In the genomic region with DNA sequence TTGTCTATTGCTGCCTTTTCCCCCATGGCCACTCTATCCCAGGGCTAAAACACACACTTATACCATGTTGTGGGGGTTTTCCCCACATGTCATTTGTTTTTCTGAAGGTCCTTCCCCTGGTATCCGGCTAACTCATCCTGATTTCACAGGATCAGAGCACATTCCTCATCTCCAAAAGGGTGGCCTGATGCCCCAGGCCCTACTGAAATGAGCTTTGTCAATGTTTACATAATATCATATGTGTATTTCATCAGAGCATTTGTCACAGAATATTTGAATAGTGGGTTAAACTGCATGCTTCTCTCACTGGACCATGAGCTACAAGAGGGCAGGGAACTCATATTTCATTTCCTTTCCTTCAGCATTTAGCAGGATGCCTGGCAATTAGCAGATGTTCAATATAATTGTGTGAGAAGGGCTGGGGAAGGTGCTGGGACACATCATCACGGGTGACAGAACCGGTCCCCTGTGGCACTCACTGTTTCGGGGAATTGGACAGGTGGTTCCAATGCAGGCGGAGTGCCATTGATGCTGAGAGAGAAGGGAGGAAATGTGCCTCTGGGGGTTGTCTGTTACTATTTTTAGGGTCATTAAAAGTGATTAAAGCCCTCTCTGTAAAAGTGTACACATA, we compare ENCODE assay signal across 13 cellular contexts. TPM values are rescaled to one million over a fixed set of nuclear protein-coding genes. Genes with fewer than 3 reads are reported as not detected.
A peak's percentile ranks its signal among the peaks of the same experiment; 100 is the strongest.
DNase-seq lines count a peak whose midpoint lies in the region; ATAC-seq, FAIRE-seq and TF ChIP-seq lines count a peak whose summit lies in the region.
"Had no signal": no experiment of that assay in that cellular context is flagged by ENCODE, and none has a peak within 500 bp of the region (broad histone marks: within the 10 kb centered on the region; RNA-seq: fewer than 3 reads in every experiment).

No MANE protein-coding gene starts in this region.

- H3K4me3 ChIP-seq in IMR-90 (ENCODE audit: insufficient read depth, low read depth, low read length) = no peak overlapping the region
- H3K4me3 ChIP-seq in keratinocyte (ENCODE audit: control insufficient read depth in 2 of 3, extremely low read depth in 1 of 3, insufficient read depth in 2 of 3, low read depth in 1 of 3, low read length in 3 of 3) = no peak overlapping the region
- no peak overlapping the region for H3K4me3 ChIP-seq in kidney (ENCODE audit: low read length in 2 of 2)
- H3K4me3 ChIP-seq: psoas muscle had no signal

- no peak for TF ChIP-seq POLR2A in IMR-90 (IDR thresholded peaks at IDR 0.05; ENCODE audit: low read depth, low read length)

- peak overlapping the region; percentile 71 for H3K18ac ChIP-seq in IMR-90 (ENCODE audit: low read depth, low read length)

- POLR2A ChIA-PET in IMR-90 (lab: Charles Lee; ENCODE audit: unreplicated experiment) = no interaction called here

- H2BK15ac ChIP-seq in IMR-90 (ENCODE audit: low read depth, low read length) = peak overlapping the region; percentile 22; the same call in 1 of the 3 replicates

- in situ Hi-C loops in IMR-90 (cut with MboI; ENCODE audit: low sequenced_read_pairs) = loop anchor here (10.0 kb wide), 1 partner anchor 218 kb away; the partner anchor contains the start of gene HEBP1

- intact Hi-C loops in IMR-90 (cut with micrococcal nuclease) (loop anchor here (5.0 kb wide), 2 partner anchors 421 to 436 kb away; partner anchors contain the start of gene APOLD1), kidney (cut with DNase I) (no loop called here)

- WGBS in IMR-90 (ENCODE audit: extremely low coverage in 2 of 2, insufficient read length in 1 of 2), 2 experiments = 44% methylated on average over 2 of the region's 5 CpGs; no CpG with 5 or more reads in 1 of the 2 experiments

- H2AFZ ChIP-seq in IMR-90 (replicated peaks; ENCODE audit: low read length, poor library complexity) (peak overlapping the region; percentile 26), keratinocyte (ENCODE audit: control insufficient read depth, low read length) (no peak overlapping the region)

- peak overlapping the region; percentile 54 for H4K5ac ChIP-seq in IMR-90 (ENCODE audit: low read depth, low read length)

- H3K4me1 ChIP-seq in IMR-90 (ENCODE audit: control insufficient read depth, insufficient read depth, low read length) (peaks cover 21% of the 10 kb centered on the region), keratinocyte (ENCODE audit: control insufficient read depth, extremely low read depth, insufficient read depth, low read length) (peaks cover 20% of the 10 kb centered on the region), kidney (ENCODE audit: control insufficient read depth in 1 of 2, insufficient read depth in 1 of 2, low read depth in 1 of 2, low read length in 2 of 2) (no peaks in the 10 kb centered on the region)
- H3K4me1 ChIP-seq: psoas muscle had no signal

- peak overlapping the region; percentile 88 for H2AK5ac ChIP-seq in IMR-90 (ENCODE audit: low read depth, low read length)

- CTCF ChIA-PET in IMR-90 (lab: Yijun Ruan, JAX) = interaction anchor here (2.2 to 2.3 kb wide), 2 partner anchors 11 to 199 kb away, joined by 10 read pairs; no protein-coding TSS in a partner anchor

- H3K9ac ChIP-seq in IMR-90 (ENCODE audit: low read depth, low read length) (no peak overlapping the region), keratinocyte (ENCODE audit: control insufficient read depth, extremely low read depth, insufficient read depth, low read length) (no peak overlapping the region), kidney (ENCODE audit: low read length in 2 of 2) (no peak overlapping the region)

- dilution Hi-C loops in IMR-90 (cut with HindIII; ENCODE audit: low sequenced_read_pairs, unreplicated experiment) = no loop called here
- dilution Hi-C loops in keratinocyte (cut with MboI; ENCODE audit: extremely low pct_ligation_motif_present, low sequenced_read_pairs) = no loop called here

- H3K23ac ChIP-seq in IMR-90 (ENCODE audit: low read depth, low read length) = peak overlapping the region; percentile 61; the same call in 1 of the 2 replicates

- TF ChIP-seq RAD21 in IMR-90 (IDR thresholded peaks at IDR 0.05; ENCODE audit: low read length) = no peak

- no peaks in the 10 kb centered on the region for H3K27me3 ChIP-seq in IMR-90 (ENCODE audit: control insufficient read depth, insufficient read depth, low read length)
- H3K27me3 ChIP-seq in keratinocyte (ENCODE audit: control insufficient read depth, extremely low read depth, insufficient read depth, low read length) = no peaks in the 10 kb centered on the region

- H3K14ac ChIP-seq in IMR-90 (replicated peaks; ENCODE audit: low read depth, low read length) = peak overlapping the region; percentile 42; the same call in 1 of the 2 replicates

- peak overlapping the region; percentile 82 for H2BK120ac ChIP-seq in IMR-90 (ENCODE audit: low read depth, low read length)

- H4K8ac ChIP-seq in IMR-90 (ENCODE audit: low read depth in 2 of 2, low read length in 2 of 2) = peak overlapping the region; percentile 1 to 78; a peak in 3 of 4 replicates

- peak; percentile 71 for DNase-seq in AG20443 (ENCODE audit: low spot score)
- DNase-seq in IMR-90 = peak; percentile 93
- DNase-seq in amniotic epithelial cell (ENCODE audit: low read depth) = peak; percentile 72
- DNase-seq in keratinocyte (ENCODE audit: low read depth, low spot score) = no peak
- DNase-seq in NCI-H2081 (lab: John Stamatoyannopoulos, UW) = no peak
- no peak for DNase-seq in activated gamma-delta T cell (lab: John Stamatoyannopoulos, UW)
- DNase-seq in kidney = no peak
- no peak for DNase-seq in NCI-H2227 treated with DMSO at 0.1 percent for 48 hours (lab: John Stamatoyannopoulos, UW)
- DNase-seq: activated B cell treated with CpG ODN at 0.5 μM for 24 hours; activated naive CD4-positive, alpha-beta T cell treated with anti-CD3 and anti-CD28 coated beads, Interleukin-2, amount 50 U/mL, for 16 hours; Karpas-422; psoas muscle had no signal

- H3K56ac ChIP-seq in IMR-90 (ENCODE audit: extremely low read depth, insufficient read depth, low read length) = no peak overlapping the region

- peak overlapping the region; percentile 95 for H2BK5ac ChIP-seq in IMR-90 (ENCODE audit: low read depth, low read length, poor library complexity, severe bottlenecking)

- H3K79me1 ChIP-seq in IMR-90 (ENCODE audit: low read depth in 1 of 2, low read length in 2 of 2) = peaks cover 0 to 15% of the 10 kb centered on the region in 2 experiments; a peak in 1 of 4 replicates

- TF ChIP-seq CTCF in IMR-90 (conservative IDR thresholded peaks at IDR 0.05; ENCODE audit: low read depth, low read length) = no peak
- no peak for TF ChIP-seq CTCF in keratinocyte (optimal IDR thresholded peaks at IDR 0.05 in 1 of 3, IDR thresholded peaks at IDR 0.05 in 1 of 3, conservative IDR thresholded peaks at IDR 0.05 in 1 of 3; ENCODE audit: extremely low read depth in 1 of 3, insufficient read depth in 2 of 3, low read length in 3 of 3)
- no peak for TF ChIP-seq CTCF in kidney (IDR thresholded peaks at IDR 0.05; ENCODE audit: borderline replicate concordance, extremely low read depth, insufficient read depth)

- peak; percentile 75 for ATAC-seq in IMR-90 (ENCODE audit: low read depth)

- peaks cover 21% of the 10 kb centered on the region for H3K9me1 ChIP-seq in IMR-90 (ENCODE audit: insufficient read depth, low read length)
- H3K9me1 ChIP-seq in keratinocyte (ENCODE audit: control insufficient read depth, extremely low read depth, insufficient read depth, low read length) = no peaks in the 10 kb centered on the region

- FAIRE-seq in keratinocyte (lab: Jason Lieb, UNC) = peak; percentile 83
- FAIRE-seq in kidney (lab: Jason Lieb, UNC) = no peak
- FAIRE-seq: endothelial cell of umbilical vein had no signal

- peak overlapping the region; percentile 80 for H4K91ac ChIP-seq in IMR-90 (ENCODE audit: insufficient read depth, low read depth, low read length)

- peak overlapping the region; percentile 78 for H2AK9ac ChIP-seq in IMR-90 (replicated peaks; ENCODE audit: low read depth, low read length, poor library complexity)

- H3K4me2 ChIP-seq in IMR-90 (ENCODE audit: low read depth, low read length) = peak overlapping the region; percentile 61
- H3K4me2 ChIP-seq in keratinocyte (ENCODE audit: control insufficient read depth, extremely low read depth, insufficient read depth, low read depth, low read length) = peak overlapping the region; percentile 37

- peaks cover 5% of the 10 kb centered on the region for H3K9me3 ChIP-seq in IMR-90 (ENCODE audit: control insufficient read depth, insufficient read depth, low read length)
- H3K9me3 ChIP-seq in keratinocyte (ENCODE audit: control insufficient read depth, low read depth, low read length) = no peaks in the 10 kb centered on the region
- no peaks in the 10 kb centered on the region for H3K9me3 ChIP-seq in kidney (ENCODE audit: control insufficient read depth in 1 of 2, low read length in 2 of 2)
- H3K9me3 ChIP-seq: psoas muscle had no signal

- no peaks in the 10 kb centered on the region for H3K79me2 ChIP-seq in keratinocyte (ENCODE audit: control insufficient read depth, insufficient read depth, low read length)

- H3K27ac ChIP-seq in IMR-90 (ENCODE audit: insufficient read depth, low read length) = peak overlapping the region; percentile 78
- peak overlapping the region; percentile 44 for H3K27ac ChIP-seq in keratinocyte (ENCODE audit: control insufficient read depth, insufficient read depth, low read length)
- no peak overlapping the region for H3K27ac ChIP-seq in kidney (ENCODE audit: low read depth in 2 of 2, low read length in 2 of 2)
- H3K27ac ChIP-seq: psoas muscle had no signal

- H2BK20ac ChIP-seq in IMR-90 (ENCODE audit: low read depth, low read length) = peak overlapping the region; percentile 89

- peak overlapping the region; percentile 88 for H3K4ac ChIP-seq in IMR-90 (ENCODE audit: low read depth, low read length)

- H4K20me1 ChIP-seq in IMR-90 (ENCODE audit: insufficient read depth, low read length) (no peaks in the 10 kb centered on the region), keratinocyte (ENCODE audit: control insufficient read depth, extremely low read depth, insufficient read depth, low read length) (no peaks in the 10 kb centered on the region)

- BruUV-seq in IMR-90 (replicated peaks; lab: Mats Ljungman, UMichigan) = no TSS peak

- H3K36me3 ChIP-seq in IMR-90 (ENCODE audit: control insufficient read depth, insufficient read depth, low read length) (peaks cover 8% of the 10 kb centered on the region), keratinocyte (ENCODE audit: control insufficient read depth in 2 of 2, extremely low read depth in 1 of 2, insufficient read depth in 2 of 2, low read length in 2 of 2) (peaks cover 3 to 5% of the 10 kb centered on the region in 2 experiments), kidney (ENCODE audit: control insufficient read depth in 1 of 2, insufficient read depth in 2 of 2, low read length in 2 of 2) (no peaks in the 10 kb centered on the region)

RNA-seq across cellular contexts. Expression of gene EMP1, which starts 26.8 kb away (rescaled TPM):
- total RNA-seq in IMR-90 (2012; rRNA removed) = 137 and 570 TPM in 2 replicates
- 106 and 201 TPM in 2 replicates for polyA plus RNA-seq in IMR-90 (2012; rRNA removed)
- polyA plus RNA-seq in IMR-90 (2012; cell fraction: cytosol; rRNA removed) = 69.6 and 82.0 TPM in 2 replicates
- polyA plus RNA-seq in IMR-90 (2012; cell fraction: nucleus; rRNA removed; ENCODE audit: low replicate concordance) = 81.8 and 230 TPM in 2 replicates
- polyA plus RNA-seq in keratinocyte = 356 to 610 TPM (median 583 TPM) in 3 replicates
- polyA plus RNA-seq in keratinocyte (2011; ENCODE audit: low read depth) = 96.0 TPM
- 120 and 273 TPM in 2 replicates for polyA plus RNA-seq in keratinocyte (2011; cell fraction: cytosol; rRNA removed)
- 717 and 740 TPM in 2 replicates for polyA plus RNA-seq in keratinocyte (2011; cell fraction: nucleus; rRNA removed)
- 229 and 605 TPM in 2 replicates for polyA plus RNA-seq in keratinocyte (2012; ENCODE audit: low replicate concordance)
- polyA minus RNA-seq in keratinocyte = 709 to 1,030 TPM (median 926 TPM) in 3 replicates
- 113 TPM for polyA minus RNA-seq in keratinocyte (2011; cell fraction: cytosol; rRNA and poly(A)+ RNA removed)
- polyA minus RNA-seq in keratinocyte (2011; cell fraction: nucleus; rRNA and poly(A)+ RNA removed) = 252 and 568 TPM in 2 replicates
- 431 TPM for total RNA-seq in kidney
- polyA plus RNA-seq in kidney (ENCODE audit: insufficient read depth, low read depth, low replicate concordance) = 45.1 TPM
- total RNA-seq: activated B cell treated with CpG ODN at 0.5 μM for 24 hours had no signal

Comparison
In these comparisons a context has a peak if more than half of its experiments do, and no peak if none do; other contexts are left out.
1. DNase-seq: peak in AG20443 (single experiment), IMR-90 (single experiment) and amniotic epithelial cell (single experiment); none in keratinocyte (single experiment), NCI-H2081 (0 of 2), activated gamma-delta T cell (single experiment), kidney (single experiment) and NCI-H2227 treated with DMSO at 0.1 percent for 48 hours (single experiment).
2. H3K27ac ChIP-seq: peak in IMR-90 (single experiment) and keratinocyte (single experiment); none in kidney (0 of 2).